In the genomic region with DNA sequence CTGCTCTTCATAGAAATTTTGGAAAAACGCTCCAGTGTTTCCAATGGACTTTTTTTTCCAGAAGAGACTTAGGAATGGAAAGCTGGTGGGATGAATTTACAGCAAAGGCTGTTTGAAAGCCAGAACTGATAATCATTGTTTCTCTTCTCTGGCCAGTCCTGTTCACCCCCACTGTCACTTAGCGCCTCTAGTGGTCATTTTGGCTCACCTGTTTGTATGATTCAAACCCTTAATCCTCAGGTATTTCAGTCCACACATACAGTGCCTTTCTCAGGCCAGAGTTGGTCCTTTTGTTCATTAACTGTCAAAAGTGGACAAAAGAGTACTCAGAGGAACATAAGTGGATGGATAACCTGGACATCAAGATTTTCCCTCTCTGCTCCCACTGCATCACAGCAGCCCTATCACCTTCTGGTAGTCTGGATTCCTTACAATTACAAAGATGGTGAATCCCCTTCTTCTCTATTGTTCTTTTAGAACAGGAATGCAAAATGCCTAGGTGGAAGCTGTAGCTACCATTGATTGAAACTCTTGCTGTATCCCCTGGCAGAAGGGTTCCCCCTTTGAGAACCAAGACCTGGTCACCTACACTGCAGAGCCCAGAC, we compare ENCODE assay signal across 8 cellular contexts.
DNase-seq lines count a peak whose midpoint lies in the region; ATAC-seq and TF ChIP-seq lines count a peak whose summit lies in the region.

No MANE protein-coding gene starts in this region.

- H3K36me3 Mint-ChIP-seq in Caco-2 (ENCODE audit: insufficient read depth, unreplicated experiment), result no peaks in the 10 kb centered on the region

- intact Hi-C loops in Caco-2 (cut with micrococcal nuclease; ENCODE audit: unreplicated experiment) (no loop called here), body of pancreas (cut with DNase I) (no loop called here)

- no TSS peak for BruUV-seq in Caco-2 (replicated peaks; lab: Mats Ljungman, UMichigan)

- no peaks in the 10 kb centered on the region for H3K27me3 Mint-ChIP-seq in Caco-2 (ENCODE audit: insufficient read depth, unreplicated experiment)

- H3K4me1 ChIP-seq in Caco-2 (no peaks in the 10 kb centered on the region), body of pancreas (no peaks in the 10 kb centered on the region)

- 7 to 26% methylated on average over 2 of the region's 2 CpGs for WGBS in body of pancreas, 2 donors

- DNase-seq in Caco-2 (peak; percentile 32 to 38), body of pancreas (peak in 1 of 4 donors; percentile 7), GOT3 (lab: John Stamatoyannopoulos, UW) (no peak), inferior parietal cortex (ENCODE audit: extremely low spot score) (no peak), substantia nigra (lab: John Stamatoyannopoulos, UW) (no peak)
- no peak for DNase-seq in activated naive CD4-positive, alpha-beta T cell treated with Interleukin-2 at 50 U/mL for 16 hours

- CTCF ChIA-PET in Caco-2 (lab: Charles Lee), result no interaction called here

- H3K9me3 Mint-ChIP-seq in Caco-2 (ENCODE audit: unreplicated experiment), result no peaks in the 10 kb centered on the region

- no peaks in the 10 kb centered on the region for H3K27me3 ChIP-seq in Caco-2 (replicated peaks; ENCODE audit: control insufficient read depth, insufficient read depth, low read length)
- no peaks in the 10 kb centered on the region for H3K27me3 ChIP-seq in body of pancreas

- TF ChIP-seq CTCF in Caco-2 (IDR thresholded peaks at IDR 0.05; ENCODE audit: insufficient read depth in 1 of 2, low read depth in 1 of 2, low read length in 1 of 2, severe bottlenecking in 1 of 2, unreplicated experiment in 1 of 2) (peak in 1 of 2 experiments; percentile 60), body of pancreas (IDR thresholded peaks at IDR 0.05) (peak in 6 of 7 experiments; percentile 17 to 29 (median 26))

- no peaks in the 10 kb centered on the region for H3K4me1 Mint-ChIP-seq in Caco-2 (ENCODE audit: low read depth, unreplicated experiment)

- H3K4me3 Mint-ChIP-seq in Caco-2 (ENCODE audit: unreplicated experiment), result no peak overlapping the region

- POLR2A ChIA-PET in Caco-2 (lab: Charles Lee), result no interaction called here

- TF ChIP-seq POLR2A in body of pancreas (IDR thresholded peaks at IDR 0.05), result no peak

- ATAC-seq in GM19438 (IDR thresholded peaks at IDR 0.05; ENCODE audit: low read depth, unreplicated experiment), result peak; percentile 83
- ATAC-seq in HG03342 (IDR thresholded peaks at IDR 0.05; ENCODE audit: unreplicated experiment), result peak; percentile 94
- no peak for ATAC-seq in body of pancreas

- no peak overlapping the region for H3K27ac Mint-ChIP-seq in Caco-2 (ENCODE audit: unreplicated experiment)

- H3K36me3 ChIP-seq in Caco-2 (ENCODE audit: control insufficient read depth, insufficient read depth, low read length) (no peaks in the 10 kb centered on the region), body of pancreas (replicated peaks in 1 of 2; ENCODE audit: insufficient read depth in 1 of 2, low read depth in 2 of 2) (no peaks in the 10 kb centered on the region)

- H3K27ac ChIP-seq in body of pancreas (no peak overlapping the region), substantia nigra (ENCODE audit: low read depth, low read length, poor library complexity, severe bottlenecking) (no peak overlapping the region)

- H3K4me3 ChIP-seq in Caco-2 (ENCODE audit: low read depth, low read length), result no peak overlapping the region
- H3K4me3 ChIP-seq in body of pancreas, result no peak overlapping the region

- no peaks in the 10 kb centered on the region for H3K9me3 ChIP-seq in Caco-2
- no peaks in the 10 kb centered on the region for H3K9me3 ChIP-seq in body of pancreas

Comparison
In these comparisons a context has a peak if more than half of its experiments do, and no peak if none do; other contexts are left out.
1. DNase-seq: peak in Caco-2 (2 of 2); none in GOT3 (single experiment), inferior parietal cortex (single experiment), activated naive CD4-positive, alpha-beta T cell treated with Interleukin-2 at 50 U/mL for 16 hours (single experiment) and substantia nigra (0 of 49).